24 cellular contexts compared by ENCODE assay signal in the genomic region with DNA sequence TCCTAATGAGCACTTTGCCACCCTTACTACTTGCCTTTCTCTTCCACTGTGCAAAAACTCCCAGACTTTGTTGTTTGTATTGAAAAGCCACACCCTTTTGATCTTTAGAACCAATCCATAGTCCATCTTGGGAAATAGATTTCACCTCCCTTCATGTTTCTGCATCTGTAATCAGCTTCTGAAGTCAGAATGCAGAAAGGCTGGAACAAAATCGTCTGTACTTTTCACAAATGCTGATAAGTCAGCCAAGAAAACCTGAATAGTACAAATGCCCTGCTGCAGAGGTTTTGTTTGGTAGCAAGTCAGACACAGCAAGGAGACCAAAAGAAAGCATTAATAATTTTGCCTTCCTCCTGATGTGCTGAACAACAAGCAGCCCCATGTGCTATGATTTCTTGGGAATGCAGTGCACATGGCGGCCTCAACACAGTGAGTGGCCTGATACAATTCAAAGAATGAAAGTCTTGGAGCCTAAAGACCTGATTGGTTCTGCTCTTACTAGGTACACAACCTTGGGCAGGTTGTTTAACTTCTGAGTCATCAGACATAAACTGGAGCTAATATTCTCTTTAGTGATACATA. TPM values are rescaled to one million over a fixed set of nuclear protein-coding genes. Genes with fewer than 3 reads are reported as not detected.
DNase-seq lines count a peak whose midpoint lies in the region; ATAC-seq, FAIRE-seq and TF ChIP-seq lines count a peak whose summit lies in the region.
"Had no signal": no experiment of that assay in that cellular context is flagged by ENCODE, and none has a peak within 500 bp of the region (broad histone marks: within the 10 kb centered on the region; RNA-seq: fewer than 3 reads in every experiment).

No MANE protein-coding gene starts in this region.

- H3K4me3 ChIP-seq in PC-3 (ENCODE audit: low read length) (no peak overlapping the region), bronchial epithelial cell (ENCODE audit: low read depth, low read length) (no peak overlapping the region), liver (ENCODE audit: low read depth in 1 of 3, low read length in 3 of 3) (no peak overlapping the region)
- H3K4me3 ChIP-seq: BLaER1 treated with 17β-estradiol and CSF1 and Interleukin-3, amounts not matched to agents 10 nM and 100 nM; MG63 had no signal

- POLR2A ChIA-PET in PC-3 (lab: Charles Lee; ENCODE audit: unreplicated experiment): no interaction called here

- H3K36me3 ChIP-seq in PC-3 (ENCODE audit: low read depth, low read length): no peaks in the 10 kb centered on the region
- H3K36me3 ChIP-seq in bronchial epithelial cell (ENCODE audit: control insufficient read depth, insufficient read depth, low read length): no peaks in the 10 kb centered on the region
- H3K36me3 ChIP-seq in liver (ENCODE audit: control insufficient read depth in 4 of 4, insufficient read depth in 3 of 4, low read depth in 1 of 4, low read length in 3 of 4): no peaks in the 10 kb centered on the region
- H3K36me3 ChIP-seq: BLaER1 treated with 17β-estradiol and CSF1 and Interleukin-3, amounts not matched to agents 10 nM and 100 nM; MG63 had no signal

- no TSS peak for BruUV-seq in PC-3 (replicated peaks; lab: Mats Ljungman, UMichigan)

- CTCF ChIA-PET in PC-3 (lab: Charles Lee): no interaction called here

- no peak for TF ChIP-seq CTCF in PC-3 (conservative IDR thresholded peaks at IDR 0.05; ENCODE audit: low read depth, low read length)
- no peak for TF ChIP-seq CTCF in bronchial epithelial cell (IDR thresholded peaks at IDR 0.05; ENCODE audit: insufficient read depth, low read length, severe bottlenecking)
- TF ChIP-seq CTCF in liver (IDR thresholded peaks at IDR 0.05; ENCODE audit: low read depth, low read length, missing input control): no peak

- no peaks in the 10 kb centered on the region for H3K9me3 ChIP-seq in PC-3 (ENCODE audit: low read length)
- H3K9me3 ChIP-seq in liver (ENCODE audit: control insufficient read depth in 4 of 4, low read length in 3 of 4): no peaks in the 10 kb centered on the region
- H3K9me3 ChIP-seq: BLaER1 treated with 17β-estradiol and CSF1 and Interleukin-3, amounts not matched to agents 10 nM and 100 nM had no signal

- H3K9me2 ChIP-seq in PC-3 (replicated peaks; ENCODE audit: low read length): no peaks in the 10 kb centered on the region

- H3K4me2 ChIP-seq in PC-3 (ENCODE audit: low read length): no peak overlapping the region
- H3K4me2 ChIP-seq: BLaER1 treated with 17β-estradiol and CSF1 and Interleukin-3, amounts not matched to agents 10 nM and 100 nM had no signal

- no peaks in the 10 kb centered on the region for H3K4me1 ChIP-seq in PC-3 (ENCODE audit: insufficient read depth, low read length)
- peaks cover 8 to 27% (median 18%) of the 10 kb centered on the region in 4 donors for H3K4me1 ChIP-seq in liver (ENCODE audit: control insufficient read depth in 4 of 4, insufficient read depth in 4 of 4, low read length in 3 of 4)

- peak; percentile 38; the same call in 1 of the 2 replicates for ATAC-seq in PC-3

- TF ChIP-seq RAD21 in liver (IDR thresholded peaks at IDR 0.05): peak in 1 of 2 donors; percentile 46

- H4K20me1 ChIP-seq in PC-3 (ENCODE audit: low read length): no peaks in the 10 kb centered on the region
- H4K20me1 ChIP-seq: BLaER1 treated with 17β-estradiol and CSF1 and Interleukin-3, amounts not matched to agents 10 nM and 100 nM had no signal

- H3K27me3 ChIP-seq in PC-3 (ENCODE audit: low read length) (peaks cover 7% of the 10 kb centered on the region; the same call in 1 of the 2 replicates), bronchial epithelial cell (ENCODE audit: control insufficient read depth, insufficient read depth, low read length) (no peaks in the 10 kb centered on the region), liver (ENCODE audit: control insufficient read depth in 4 of 4, insufficient read depth in 4 of 4, low read length in 3 of 4) (no peaks in the 10 kb centered on the region)
- H3K27me3 ChIP-seq: BLaER1 treated with 17β-estradiol and CSF1 and Interleukin-3, amounts not matched to agents 10 nM and 100 nM had no signal

- no peak for FAIRE-seq in bronchial epithelial cell (lab: Jason Lieb, UNC)
- FAIRE-seq: GM19239 had no signal

- intact Hi-C loops in PC-3 (cut with micrococcal nuclease) (no loop called here), cardiac septum (cut with DNase I) (no loop called here)

- 52% methylated on average over 2 of the region's 2 CpGs for WGBS in liver

- H2AFZ ChIP-seq in PC-3 (ENCODE audit: low read length): no peak overlapping the region

- no peak overlapping the region for H3K27ac ChIP-seq in PC-3 (ENCODE audit: low read length)
- peak overlapping the region; percentile 42 to 55 for H3K27ac ChIP-seq in liver (ENCODE audit: low read depth in 1 of 2, low read length in 2 of 2)
- H3K27ac ChIP-seq in caudate nucleus (ENCODE audit: low read depth, low read length): no peak overlapping the region
- H3K27ac ChIP-seq: BLaER1 treated with 17β-estradiol and CSF1 and Interleukin-3, amounts not matched to agents 10 nM and 100 nM had no signal

- H3K9ac ChIP-seq in PC-3 (ENCODE audit: low read length) (no peak overlapping the region), liver (ENCODE audit: low read depth in 1 of 2, low read length in 2 of 2) (no peak overlapping the region)
- H3K9ac ChIP-seq: BLaER1 treated with 17β-estradiol and CSF1 and Interleukin-3, amounts not matched to agents 10 nM and 100 nM had no signal

- H3K79me2 ChIP-seq in PC-3 (ENCODE audit: low read length): no peaks in the 10 kb centered on the region

- DNase-seq in DMS53 (lab: John Stamatoyannopoulos, UW): peak; percentile 73
- DNase-seq in PC-3: peak; percentile 38
- peak; percentile 18 for DNase-seq in bronchial epithelial cell (ENCODE audit: low read depth)
- DNase-seq in cardiac septum (ENCODE audit: low spot score): no peak
- no peak for DNase-seq in caudate nucleus (lab: John Stamatoyannopoulos, UW)
- no peak for DNase-seq in NCI-H748 (lab: John Stamatoyannopoulos, UW; ENCODE audit: unreplicated experiment)
- DNase-seq in activated T-cell treated with anti-CD3 and anti-CD28 coated beads, Interleukin-2, amount 50 U/mL, for 48 hours: no peak
- DNase-seq: 8988T; CD4-positive, alpha-beta memory T cell; GDM1; H7; Kasumi-1; MG63; NCI-H1092 treated with DMSO at 0.1 percent for 48 hours; NCI-H146; NCI-H2029; NCI-H2171; NCI-H345; NCI-H524; SHP77 had no signal

- no peaks in the 10 kb centered on the region for H3F3A ChIP-seq in PC-3 (ENCODE audit: low read length, unreplicated experiment)

TF ChIP-seq in liver, 16 proteins besides CTCF, POLR2A, EP300 and RAD21 (continues in another document):
- TF ChIP-seq FOXA1 (IDR thresholded peaks at IDR 0.05) (peak; percentile 39), SP1 (IDR thresholded peaks at IDR 0.05) (peak; percentile 96), GABPA (IDR thresholded peaks at IDR 0.05 in 1 of 2, conservative IDR thresholded peaks at IDR 0.05 in 1 of 2) (peak in 1 of 2 donors; percentile 37), YY1 (IDR thresholded peaks at IDR 0.05) (peak; percentile 77)
- TF ChIP-seq, protein P1, sequence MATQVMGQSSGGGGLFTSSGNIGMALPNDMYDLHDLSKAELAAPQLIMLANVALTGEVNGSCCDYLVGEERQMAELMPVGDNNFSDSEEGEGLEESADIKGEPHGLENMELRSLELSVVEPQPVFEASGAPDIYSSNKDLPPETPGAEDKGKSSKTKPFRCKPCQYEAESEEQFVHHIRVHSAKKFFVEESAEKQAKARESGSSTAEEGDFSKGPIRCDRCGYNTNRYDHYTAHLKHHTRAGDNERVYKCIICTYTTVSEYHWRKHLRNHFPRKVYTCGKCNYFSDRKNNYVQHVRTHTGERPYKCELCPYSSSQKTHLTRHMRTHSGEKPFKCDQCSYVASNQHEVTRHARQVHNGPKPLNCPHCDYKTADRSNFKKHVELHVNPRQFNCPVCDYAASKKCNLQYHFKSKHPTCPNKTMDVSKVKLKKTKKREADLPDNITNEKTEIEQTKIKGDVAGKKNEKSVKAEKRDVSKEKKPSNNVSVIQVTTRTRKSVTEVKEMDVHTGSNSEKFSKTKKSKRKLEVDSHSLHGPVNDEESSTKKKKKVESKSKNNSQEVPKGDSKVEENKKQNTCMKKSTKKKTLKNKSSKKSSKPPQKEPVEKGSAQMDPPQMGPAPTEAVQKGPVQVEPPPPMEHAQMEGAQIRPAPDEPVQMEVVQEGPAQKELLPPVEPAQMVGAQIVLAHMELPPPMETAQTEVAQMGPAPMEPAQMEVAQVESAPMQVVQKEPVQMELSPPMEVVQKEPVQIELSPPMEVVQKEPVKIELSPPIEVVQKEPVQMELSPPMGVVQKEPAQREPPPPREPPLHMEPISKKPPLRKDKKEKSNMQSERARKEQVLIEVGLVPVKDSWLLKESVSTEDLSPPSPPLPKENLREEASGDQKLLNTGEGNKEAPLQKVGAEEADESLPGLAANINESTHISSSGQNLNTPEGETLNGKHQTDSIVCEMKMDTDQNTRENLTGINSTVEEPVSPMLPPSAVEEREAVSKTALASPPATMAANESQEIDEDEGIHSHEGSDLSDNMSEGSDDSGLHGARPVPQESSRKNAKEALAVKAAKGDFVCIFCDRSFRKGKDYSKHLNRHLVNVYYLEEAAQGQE (IDR thresholded peaks at IDR 0.05): peak; percentile 66
- TF ChIP-seq, protein P2, sequence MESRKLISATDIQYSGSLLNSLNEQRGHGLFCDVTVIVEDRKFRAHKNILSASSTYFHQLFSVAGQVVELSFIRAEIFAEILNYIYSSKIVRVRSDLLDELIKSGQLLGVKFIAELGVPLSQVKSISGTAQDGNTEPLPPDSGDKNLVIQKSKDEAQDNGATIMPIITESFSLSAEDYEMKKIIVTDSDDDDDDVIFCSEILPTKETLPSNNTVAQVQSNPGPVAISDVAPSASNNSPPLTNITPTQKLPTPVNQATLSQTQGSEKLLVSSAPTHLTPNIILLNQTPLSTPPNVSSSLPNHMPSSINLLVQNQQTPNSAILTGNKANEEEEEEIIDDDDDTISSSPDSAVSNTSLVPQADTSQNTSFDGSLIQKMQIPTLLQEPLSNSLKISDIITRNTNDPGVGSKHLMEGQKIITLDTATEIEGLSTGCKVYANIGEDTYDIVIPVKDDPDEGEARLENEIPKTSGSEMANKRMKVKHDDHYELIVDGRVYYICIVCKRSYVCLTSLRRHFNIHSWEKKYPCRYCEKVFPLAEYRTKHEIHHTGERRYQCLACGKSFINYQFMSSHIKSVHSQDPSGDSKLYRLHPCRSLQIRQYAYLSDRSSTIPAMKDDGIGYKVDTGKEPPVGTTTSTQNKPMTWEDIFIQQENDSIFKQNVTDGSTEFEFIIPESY (IDR thresholded peaks at IDR 0.05): peak; percentile 78
- TF ChIP-seq, protein P3, sequence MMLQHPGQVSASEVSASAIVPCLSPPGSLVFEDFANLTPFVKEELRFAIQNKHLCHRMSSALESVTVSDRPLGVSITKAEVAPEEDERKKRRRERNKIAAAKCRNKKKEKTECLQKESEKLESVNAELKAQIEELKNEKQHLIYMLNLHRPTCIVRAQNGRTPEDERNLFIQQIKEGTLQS (IDR thresholded peaks at IDR 0.05): peak; percentile 74
- TF ChIP-seq, protein P4, sequence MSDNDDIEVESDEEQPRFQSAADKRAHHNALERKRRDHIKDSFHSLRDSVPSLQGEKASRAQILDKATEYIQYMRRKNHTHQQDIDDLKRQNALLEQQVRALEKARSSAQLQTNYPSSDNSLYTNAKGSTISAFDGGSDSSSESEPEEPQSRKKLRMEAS (IDR thresholded peaks at IDR 0.05): peak; percentile 89

RNA-seq across cellular contexts. Expression of a gene that starts 59.2 kb away (rescaled TPM):
- total RNA-seq in PC-3 (2014; rRNA removed) (0.92 and 6.8 TPM in 2 replicates), bronchial epithelial cell (5.5 and 11.8 TPM in 2 replicates), liver (under 1 TPM; 0.09 to 0.17 TPM), cardiac septum (0.92 TPM)
- under 1 TPM; 0.03 to 0.09 TPM for polyA plus RNA-seq in liver
- total RNA-seq: CD4-positive, alpha-beta memory T cell; OCI-LY7 had no signal
- polyA plus RNA-seq: CD4-positive, alpha-beta memory T cell had no signal

Comparison
In these comparisons a context has a peak if more than half of its experiments do, and no peak if none do; other contexts are left out.
1. DNase-seq: peak in DMS53 (single experiment), PC-3 (single experiment) and bronchial epithelial cell (single experiment); none in cardiac septum (single experiment), caudate nucleus (0 of 61), NCI-H748 (single experiment) and activated T-cell treated with anti-CD3 and anti-CD28 coated beads, Interleukin-2, amount 50 U/mL, for 48 hours (0 of 2).
2. H3K27ac ChIP-seq: peak in liver (2 of 2); none in PC-3 (single experiment) and caudate nucleus (single experiment).